In the genomic region with DNA sequence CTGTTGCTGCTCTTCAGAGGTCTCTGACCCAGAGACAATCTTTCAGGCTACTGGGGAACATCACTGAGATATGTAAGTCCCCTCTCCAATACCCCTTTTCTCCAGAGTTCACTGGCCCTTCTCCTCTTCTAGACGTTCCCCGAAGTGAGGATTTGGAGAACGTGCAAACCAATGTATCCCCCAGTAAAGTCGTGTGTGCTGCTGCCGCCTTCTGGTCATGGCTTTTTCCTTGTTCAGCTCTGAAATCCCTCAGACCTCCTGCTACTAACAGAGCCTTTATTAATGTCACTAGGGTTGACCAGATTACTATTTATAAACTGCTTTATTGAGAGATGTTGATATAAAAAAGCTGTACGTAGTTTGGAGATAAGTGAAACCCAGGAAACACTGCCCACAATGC, we compare ENCODE assay signal across 1 cellular context.
TF ChIP-seq lines count a peak whose summit lies in the region.

No MANE protein-coding gene starts in this region.

TF ChIP-seq in GM12878, 131 proteins besides CTCF, POLR2A, EP300 and RAD21 (continued from another document):
- TF ChIP-seq ZNF687 (IDR thresholded peaks at IDR 0.05) (no peak), RBBP5 (conservative IDR thresholded peaks at IDR 0.05) (no peak), SMARCA5 (IDR thresholded peaks at IDR 0.05) (no peak), RUNX3 (IDR thresholded peaks at IDR 0.05; ENCODE audit: low read length) (no peak), POLR2AphosphoS5 (IDR thresholded peaks at IDR 0.05; ENCODE audit: low read length) (no peak), MTA3 (IDR thresholded peaks at IDR 0.05; ENCODE audit: borderline replicate concordance, low read length) (no peak), BHLHE40 (IDR thresholded peaks at IDR 0.05; ENCODE audit: borderline replicate concordance in 1 of 2, low read depth in 2 of 2, low read length in 1 of 2) (no peak), NR2C1 (IDR thresholded peaks at IDR 0.05) (no peak), NFYA (IDR thresholded peaks at IDR 0.05; ENCODE audit: borderline replicate concordance, low read depth, low read length) (no peak), SREBF2 (IDR thresholded peaks at IDR 0.05; ENCODE audit: low read length) (no peak), ATF7 (IDR thresholded peaks at IDR 0.05; ENCODE audit: low read depth) (no peak), ATF2 (IDR thresholded peaks at IDR 0.05; ENCODE audit: low read length) (no peak), PML (IDR thresholded peaks at IDR 0.05; ENCODE audit: low read length) (no peak), RFX5 (IDR thresholded peaks at IDR 0.05; ENCODE audit: low read depth, low read length) (no peak)
- TF ChIP-seq, protein P1, sequence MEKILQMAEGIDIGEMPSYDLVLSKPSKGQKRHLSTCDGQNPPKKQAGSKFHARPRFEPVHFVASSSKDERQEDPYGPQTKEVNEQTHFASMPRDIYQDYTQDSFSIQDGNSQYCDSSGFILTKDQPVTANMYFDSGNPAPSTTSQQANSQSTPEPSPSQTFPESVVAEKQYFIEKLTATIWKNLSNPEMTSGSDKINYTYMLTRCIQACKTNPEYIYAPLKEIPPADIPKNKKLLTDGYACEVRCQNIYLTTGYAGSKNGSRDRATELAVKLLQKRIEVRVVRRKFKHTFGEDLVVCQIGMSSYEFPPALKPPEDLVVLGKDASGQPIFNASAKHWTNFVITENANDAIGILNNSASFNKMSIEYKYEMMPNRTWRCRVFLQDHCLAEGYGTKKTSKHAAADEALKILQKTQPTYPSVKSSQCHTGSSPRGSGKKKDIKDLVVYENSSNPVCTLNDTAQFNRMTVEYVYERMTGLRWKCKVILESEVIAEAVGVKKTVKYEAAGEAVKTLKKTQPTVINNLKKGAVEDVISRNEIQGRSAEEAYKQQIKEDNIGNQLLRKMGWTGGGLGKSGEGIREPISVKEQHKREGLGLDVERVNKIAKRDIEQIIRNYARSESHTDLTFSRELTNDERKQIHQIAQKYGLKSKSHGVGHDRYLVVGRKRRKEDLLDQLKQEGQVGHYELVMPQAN (conservative IDR thresholded peaks at IDR 0.05), result no peak
